ENCODE assay signal across 8 cellular contexts in genomic region chr22:49305215-49305965, GRCh38.
DNase-seq lines count a peak whose midpoint lies in the region; ATAC-seq and FAIRE-seq lines count a peak whose summit lies in the region.

No MANE protein-coding gene starts in this region.

- H3K27me3 Mint-ChIP-seq in activated naive CD8-positive, alpha-beta T cell treated with anti-CD3 and anti-CD28 coated beads for 36 hours: peaks cover 29% of the 10 kb centered on the region
- H3K27me3 Mint-ChIP-seq in immature natural killer cell (ENCODE audit: low read depth in 3 of 3): peaks cover 7 to 12% (median 8%) of the 10 kb centered on the region in 3 donors

- H3K4me3 Mint-ChIP-seq in activated naive CD8-positive, alpha-beta T cell treated with anti-CD3 and anti-CD28 coated beads for 36 hours: no peak overlapping the region
- no peak overlapping the region for H3K4me3 Mint-ChIP-seq in immature natural killer cell

- H3K9me3 Mint-ChIP-seq in activated naive CD8-positive, alpha-beta T cell treated with anti-CD3 and anti-CD28 coated beads for 36 hours: no peaks in the 10 kb centered on the region
- H3K9me3 Mint-ChIP-seq in immature natural killer cell: no peaks in the 10 kb centered on the region

- no peak for FAIRE-seq in GM19239 (lab: Jason Lieb, UNC)

- no peak overlapping the region for H3K27ac Mint-ChIP-seq in activated naive CD8-positive, alpha-beta T cell treated with anti-CD3 and anti-CD28 coated beads for 36 hours
- H3K27ac Mint-ChIP-seq in immature natural killer cell: no peak overlapping the region

- peak; percentile 18 for DNase-seq in AG08395 (ENCODE audit: low spot score)
- peak; percentile 76 for DNase-seq in GM19239 (ENCODE audit: insufficient read length, low spot score)
- peak; percentile 24 for DNase-seq in SHP77 treated with DMSO at 0.1 percent for 48 hours (lab: John Stamatoyannopoulos, UW)
- DNase-seq in activated naive CD8-positive, alpha-beta T cell treated with anti-CD3 and anti-CD28 coated beads for 36 hours: peak; percentile 65
- peak; percentile 25 to 37 (median 27) for DNase-seq in immature natural killer cell
- DNase-seq in stimulated activated CD4-positive, alpha-beta T cell treated with anti-CD3 and anti-CD28 coated beads, Interleukin-1b, Interleukin-23, amount 100 ng/mL, for 1 hour (ENCODE audit: low read depth in 2 of 2): peak; percentile 9 to 48
- no peak for DNase-seq in hepatic stellate cell (ENCODE audit: low spot score)

- ATAC-seq in HG02623 (IDR thresholded peaks at IDR 0.05; ENCODE audit: unreplicated experiment): no peak

- no peaks in the 10 kb centered on the region for H3K36me3 Mint-ChIP-seq in activated naive CD8-positive, alpha-beta T cell treated with anti-CD3 and anti-CD28 coated beads for 36 hours
- no peaks in the 10 kb centered on the region for H3K36me3 Mint-ChIP-seq in immature natural killer cell

- H3K4me1 Mint-ChIP-seq in activated naive CD8-positive, alpha-beta T cell treated with anti-CD3 and anti-CD28 coated beads for 36 hours: no peaks in the 10 kb centered on the region
- H3K4me1 Mint-ChIP-seq in immature natural killer cell: no peaks in the 10 kb centered on the region
